22 cellular contexts compared by ENCODE assay signal in genomic region chr3:98110191-98110908, GRCh38.
"Had no signal": no experiment of that assay in that cellular context is flagged by ENCODE, and none has a peak within 500 bp of the region (broad histone marks: within the 10 kb centered on the region; RNA-seq: fewer than 3 reads in every experiment).

No MANE protein-coding gene starts in this region.

- H3K4me3 Mint-ChIP-seq: activated CD8-positive, alpha-beta T cell treated with anti-CD3 and anti-CD28 coated beads for 36 hours; activated T-cell treated with anti-CD3 and anti-CD28 coated beads, Interleukin-2, amount 50 U/mL, for 4 hours; memory B cell; natural killer cell treated with Interleukin-12 subunit alpha and Interleukin-12 subunit beta and Interleukin-15 and Interleukin-18, amount 100 ng/mL, for 72 hours had no signal

- H3K27ac Mint-ChIP-seq: activated CD8-positive, alpha-beta T cell treated with anti-CD3 and anti-CD28 coated beads for 36 hours; activated naive CD4-positive, alpha-beta T cell treated with anti-CD3 and anti-CD28 coated beads, Interleukin-2, amount 50 U/mL, for 72 hours; memory B cell; natural killer cell treated with Interleukin-12 subunit alpha and Interleukin-12 subunit beta and Interleukin-15 and Interleukin-18, amount 100 ng/mL, for 72 hours had no signal

- H3K36me3 Mint-ChIP-seq: activated naive CD4-positive, alpha-beta T cell treated with anti-CD3 and anti-CD28 coated beads, Interleukin-2, amount 50 U/mL, for 72 hours; memory B cell; natural killer cell treated with Interleukin-12 subunit alpha and Interleukin-12 subunit beta and Interleukin-15 and Interleukin-18, amount 100 ng/mL, for 72 hours had no signal

- H3K4me1 Mint-ChIP-seq: memory B cell had no signal

- H3K27me3 Mint-ChIP-seq: activated CD8-positive, alpha-beta T cell treated with anti-CD3 and anti-CD28 coated beads for 36 hours; memory B cell; natural killer cell treated with Interleukin-12 subunit alpha and Interleukin-12 subunit beta and Interleukin-15 and Interleukin-18, amount 100 ng/mL, for 72 hours had no signal

- DNase-seq: activated CD4-positive, alpha-beta T cell treated with anti-CD3 and anti-CD28 coated beads for 48 hours; activated CD8-positive, alpha-beta T cell treated with anti-CD3 and anti-CD28 coated beads for 36 hours; activated effector memory CD4-positive, alpha-beta T cell treated with Interleukin-2 at 50 U/mL for 16 hours; activated T-cell treated with anti-CD3 and anti-CD28 coated beads, Interleukin-2, amount 50 U/mL, for 4 hours; amniotic stem cell; caudate nucleus; hippocampal formation; kidney glomerular epithelial cell; left ventricle myocardium superior; occipital lobe; right cardiac atrium; small intestine; stimulated activated CD4-positive, alpha-beta T cell treated with anti-CD3 and anti-CD28 coated beads, Interleukin-4, amount 100 ng/mL, for 4 hours; stimulated activated CD8-positive, alpha-beta memory T cell treated with anti-CD3 and anti-CD28 coated beads, Interleukin-4, amount 100 ng/mL, for 48 hours; stimulated activated naive CD4-positive, alpha-beta T cell treated with Interleukin-2 at 50 U/mL for 16 hours had no signal

- H3K4me3 ChIP-seq: coronary artery, esophagus muscularis mucosa, suprapubic skin, upper lobe of left lung had no signal

- ATAC-seq: activated CD8-positive, alpha-beta T cell treated with anti-CD3 and anti-CD28 coated beads for 36 hours; activated naive CD4-positive, alpha-beta T cell treated with anti-CD3 and anti-CD28 coated beads, Interleukin-2, amount 50 U/mL, for 72 hours; activated T-cell treated with anti-CD3 and anti-CD28 coated beads, Interleukin-2, amount 50 U/mL, for 4 hours; left ventricle myocardium superior; natural killer cell treated with Interleukin-12 subunit alpha and Interleukin-12 subunit beta and Interleukin-15 and Interleukin-18, amount 100 ng/mL, for 72 hours; right cardiac atrium had no signal
